In genomic region chr4:91087743-91088142, GRCh38 we compare ENCODE assay signal across 25 cellular contexts.
"Had no signal": no experiment of that assay in that cellular context is flagged by ENCODE, and none has a peak within 500 bp of the region (broad histone marks: within the 10 kb centered on the region; RNA-seq: fewer than 3 reads in every experiment).

No MANE protein-coding gene starts in this region.

- H3K4me1 Mint-ChIP-seq: naive thymus-derived CD4-positive, alpha-beta T cell; stimulated activated effector memory CD8-positive, alpha-beta T cell treated with anti-CD3 and anti-CD28 coated beads, Interleukin-12 subunit alpha, Interleukin-12 subunit beta, amount 100 ng/mL, for 72 hours; stimulated activated naive CD8-positive, alpha-beta T cell treated with anti-CD3 and anti-CD28 coated beads, Interleukin-15, amount 100 ng/mL, for 72 hours had no signal

- H3K4me2 ChIP-seq: hepatocyte had no signal

- H3K9me3 ChIP-seq: colonic mucosa, gastrocnemius medialis, ovary, upper lobe of left lung, vagina had no signal

- H3K4me3 Mint-ChIP-seq: activated T-cell treated with anti-CD3 and anti-CD28 coated beads, Interleukin-2, amount 50 U/mL, for 72 hours; naive thymus-derived CD4-positive, alpha-beta T cell; stimulated activated effector memory CD8-positive, alpha-beta T cell treated with anti-CD3 and anti-CD28 coated beads, Interleukin-12 subunit alpha, Interleukin-12 subunit beta, amount 100 ng/mL, for 72 hours; stimulated activated naive CD8-positive, alpha-beta T cell treated with anti-CD3 and anti-CD28 coated beads, Interleukin-15, amount 100 ng/mL, for 72 hours had no signal

- DNase-seq: activated CD4-positive, alpha-beta T cell treated with anti-CD3 and anti-CD28 coated beads for 1 hour; activated naive CD4-positive, alpha-beta T cell; activated T-cell treated with anti-CD3 and anti-CD28 coated beads for 4 hours; activated T-cell treated with anti-CD3 and anti-CD28 coated beads, Interleukin-2, amount 50 U/mL, for 72 hours; anterior cingulate cortex; colonic mucosa; effector CD8-positive, alpha-beta T cell; gastrocnemius medialis; islet precursor cell; midbrain; naive thymus-derived CD4-positive, alpha-beta T cell; ovary; retina; stimulated activated CD4-positive, alpha-beta T cell treated with anti-CD3 and anti-CD28 coated beads, Interleukin-4, amount 100 ng/mL, for 24 hours; stimulated activated naive CD8-positive, alpha-beta T cell treated with anti-CD3 and anti-CD28 coated beads, Interleukin-15, amount 100 ng/mL, for 72 hours; substantia nigra; upper lobe of left lung had no signal

- H3K36me3 ChIP-seq: colonic mucosa, gastrocnemius medialis, ovary, upper lobe of left lung, vagina had no signal

- H3K79me2 ChIP-seq: hepatocyte had no signal

- FAIRE-seq: TTC549 had no signal

- H3K27me3 Mint-ChIP-seq: naive thymus-derived CD4-positive, alpha-beta T cell; progenitor cell of endocrine pancreas; stimulated activated naive CD8-positive, alpha-beta T cell treated with anti-CD3 and anti-CD28 coated beads, Interleukin-15, amount 100 ng/mL, for 72 hours had no signal

- H2AFZ ChIP-seq: hepatocyte had no signal

- ATAC-seq: activated naive CD4-positive, alpha-beta T cell treated with anti-CD3 and anti-CD28 coated beads, Interleukin-2, amount 50 U/mL, for 72 hours; activated T-cell treated with anti-CD3 and anti-CD28 coated beads, Interleukin-2, amount 50 U/mL, for 72 hours; gastrocnemius medialis; naive thymus-derived CD4-positive, alpha-beta T cell; sciatic nerve; stimulated activated effector memory CD8-positive, alpha-beta T cell treated with anti-CD3 and anti-CD28 coated beads, Interleukin-12 subunit alpha, Interleukin-12 subunit beta, amount 100 ng/mL, for 72 hours; stimulated activated naive CD8-positive, alpha-beta T cell treated with anti-CD3 and anti-CD28 coated beads, Interleukin-15, amount 100 ng/mL, for 72 hours had no signal

- H3K4me1 ChIP-seq: colonic mucosa, gastrocnemius medialis, upper lobe of left lung, vagina had no signal

- H3K27ac Mint-ChIP-seq: activated naive CD4-positive, alpha-beta T cell treated with anti-CD3 and anti-CD28 coated beads, Interleukin-2, amount 50 U/mL, for 72 hours; activated T-cell treated with anti-CD3 and anti-CD28 coated beads, Interleukin-2, amount 50 U/mL, for 72 hours; naive thymus-derived CD4-positive, alpha-beta T cell; progenitor cell of endocrine pancreas; stimulated activated effector memory CD8-positive, alpha-beta T cell treated with anti-CD3 and anti-CD28 coated beads, Interleukin-12 subunit alpha, Interleukin-12 subunit beta, amount 100 ng/mL, for 72 hours; stimulated activated naive CD8-positive, alpha-beta T cell treated with anti-CD3 and anti-CD28 coated beads, Interleukin-15, amount 100 ng/mL, for 72 hours had no signal

- H3K27ac ChIP-seq: colonic mucosa, gastrocnemius medialis, hepatocyte, ovary, skin epidermis, upper lobe of left lung, vagina had no signal

- H3K27me3 ChIP-seq: colonic mucosa, gastrocnemius medialis, hepatocyte, ovary, upper lobe of left lung, vagina had no signal

- H3K4me3 ChIP-seq: colonic mucosa, gastrocnemius medialis, hepatocyte, ovary, skin epidermis, upper lobe of left lung, vagina had no signal

- H3K36me3 Mint-ChIP-seq: activated naive CD4-positive, alpha-beta T cell treated with anti-CD3 and anti-CD28 coated beads, Interleukin-2, amount 50 U/mL, for 72 hours; naive thymus-derived CD4-positive, alpha-beta T cell; stimulated activated effector memory CD8-positive, alpha-beta T cell treated with anti-CD3 and anti-CD28 coated beads, Interleukin-12 subunit alpha, Interleukin-12 subunit beta, amount 100 ng/mL, for 72 hours had no signal

- H3K9me3 Mint-ChIP-seq: stimulated activated naive CD8-positive, alpha-beta T cell treated with anti-CD3 and anti-CD28 coated beads, Interleukin-15, amount 100 ng/mL, for 72 hours had no signal
